10 cellular contexts compared by ENCODE assay signal in genomic region chr2:3594493-3595281, GRCh38. TPM values are rescaled to one million over a fixed set of nuclear protein-coding genes. Genes with fewer than 3 reads are reported as not detected.
DNase-seq lines count a peak whose midpoint lies in the region; ATAC-seq and TF ChIP-seq lines count a peak whose summit lies in the region.
"Had no signal": no experiment of that assay in that cellular context is flagged by ENCODE, and none has a peak within 500 bp of the region (broad histone marks: within the 10 kb centered on the region; RNA-seq: fewer than 3 reads in every experiment).

COLEC11 (plus strand) TSS chr2:3595112; CDS start chr2:3604341, 9,229 bp downstream.

- no peak for TF ChIP-seq POLR2A in esophagus muscularis mucosa (IDR thresholded peaks at IDR 0.05; ENCODE audit: low read depth)

- peaks cover 19% of the 10 kb centered on the region for H3K4me1 Mint-ChIP-seq in activated T-cell treated with anti-CD3 and anti-CD28 coated beads, Interleukin-2, amount 50 U/mL, for 24 hours (ENCODE audit: low read depth)
- H3K4me1 Mint-ChIP-seq in Calu3 (ENCODE audit: low read depth, unreplicated experiment), result no peaks in the 10 kb centered on the region
- H3K4me1 Mint-ChIP-seq in activated T-helper 1 cell treated with anti-CD3 and anti-CD28 coated beads, Interleukin-12 subunit alpha, Interleukin-12 subunit beta, Interleukin-2, Interleukin-4 antibody, amounts not matched to agents 30 ng/mL and 10 ng/mL and 1 ng/mL, durations not matched to agents 14 hours and 24 hours and 36 hours (ENCODE audit: low read depth), result peaks cover 30% of the 10 kb centered on the region

- no peak within 1 kb of the TSS for H3K4me3 Mint-ChIP-seq in activated T-cell treated with anti-CD3 and anti-CD28 coated beads, Interleukin-2, amount 50 U/mL, for 24 hours
- H3K4me3 Mint-ChIP-seq in Calu3 (ENCODE audit: low read depth, unreplicated experiment), result no peak within 1 kb of the TSS
- no peak within 1 kb of the TSS for H3K4me3 Mint-ChIP-seq in activated T-helper 1 cell treated with anti-CD3 and anti-CD28 coated beads, Interleukin-12 subunit alpha, Interleukin-12 subunit beta, Interleukin-2, Interleukin-4 antibody, amounts not matched to agents 30 ng/mL and 10 ng/mL and 1 ng/mL, durations not matched to agents 14 hours and 24 hours and 36 hours

- H3K9me3 ChIP-seq in esophagus muscularis mucosa, result no peaks in the 10 kb centered on the region

- ATAC-seq in GM19324 (IDR thresholded peaks at IDR 0.05; ENCODE audit: low FRiP score, unreplicated experiment), result no peak

- peak within 1 kb of the TSS; percentile 4 for H3K27ac Mint-ChIP-seq in activated T-cell treated with anti-CD3 and anti-CD28 coated beads, Interleukin-2, amount 50 U/mL, for 24 hours
- H3K27ac Mint-ChIP-seq in Calu3 (ENCODE audit: unreplicated experiment), result no peak within 1 kb of the TSS
- no peak within 1 kb of the TSS for H3K27ac Mint-ChIP-seq in activated T-helper 1 cell treated with anti-CD3 and anti-CD28 coated beads, Interleukin-12 subunit alpha, Interleukin-12 subunit beta, Interleukin-2, Interleukin-4 antibody, amounts not matched to agents 30 ng/mL and 10 ng/mL and 1 ng/mL, durations not matched to agents 14 hours and 24 hours and 36 hours

- no peak for DNase-seq in activated T-cell treated with anti-CD3 and anti-CD28 coated beads, Interleukin-2, amount 50 U/mL, for 24 hours
- no peak for DNase-seq in activated T-cell treated with anti-CD3 and anti-CD28 coated beads, Interleukin-2, amount 50 U/mL, for 48 hours
- no peak for DNase-seq in esophagus muscularis mucosa (ENCODE audit: extremely low spot score)
- DNase-seq in mesenteric fat pad (ENCODE audit: low spot score), result peak; percentile 90
- peak; percentile 52 for DNase-seq in ureter (ENCODE audit: low spot score)
- no peak for DNase-seq in Calu3
- DNase-seq in activated T-helper 1 cell treated with anti-CD3 and anti-CD28 coated beads, Interleukin-12 subunit alpha, Interleukin-12 subunit beta, Interleukin-2, Interleukin-4 antibody, amounts not matched to agents 30 ng/mL and 10 ng/mL and 1 ng/mL, durations not matched to agents 14 hours and 24 hours and 36 hours (ENCODE audit: low spot score), result no peak
- DNase-seq: NCI-H446; stimulated activated CD4-positive, alpha-beta T cell treated with anti-CD3 and anti-CD28 coated beads, Interleukin-2, amount 100 ng/mL, for 24 hours had no signal

- no peak for TF ChIP-seq EP300 in esophagus muscularis mucosa (IDR thresholded peaks at IDR 0.05)

- no TSS peak for BruUV-seq in Calu3 (replicated peaks; lab: Mats Ljungman, UMichigan)

- H3K27me3 ChIP-seq in esophagus muscularis mucosa, result no peaks in the 10 kb centered on the region

- WGBS in esophagus muscularis mucosa, result 49% methylated on average over 22 of the region's 40 CpGs

- CTCF ChIA-PET in Calu3 (lab: Charles Lee), result no interaction called here

- peak within 1 kb of the TSS; percentile 20 to 43 (median 35) for H3K4me3 ChIP-seq in esophagus muscularis mucosa

- peaks cover 9 to 12% (median 10%) of the 10 kb centered on the region in 4 donors for H3K4me1 ChIP-seq in esophagus muscularis mucosa

- H3K36me3 ChIP-seq in esophagus muscularis mucosa, result no peaks in the 10 kb centered on the region

- H3K27me3 Mint-ChIP-seq in activated T-cell treated with anti-CD3 and anti-CD28 coated beads, Interleukin-2, amount 50 U/mL, for 24 hours, result peaks cover 3% of the 10 kb centered on the region
- H3K27me3 Mint-ChIP-seq in Calu3 (ENCODE audit: unreplicated experiment), result peaks cover 24% of the 10 kb centered on the region
- H3K27me3 Mint-ChIP-seq in activated T-helper 1 cell treated with anti-CD3 and anti-CD28 coated beads, Interleukin-12 subunit alpha, Interleukin-12 subunit beta, Interleukin-2, Interleukin-4 antibody, amounts not matched to agents 30 ng/mL and 10 ng/mL and 1 ng/mL, durations not matched to agents 14 hours and 24 hours and 36 hours (ENCODE audit: insufficient read depth), result peaks cover 12% of the 10 kb centered on the region

- peaks cover 5% of the 10 kb centered on the region for H3K36me3 Mint-ChIP-seq in activated T-cell treated with anti-CD3 and anti-CD28 coated beads, Interleukin-2, amount 50 U/mL, for 24 hours (ENCODE audit: low read depth)
- H3K36me3 Mint-ChIP-seq in Calu3 (ENCODE audit: insufficient read depth, unreplicated experiment), result no peaks in the 10 kb centered on the region
- no peaks in the 10 kb centered on the region for H3K36me3 Mint-ChIP-seq in activated T-helper 1 cell treated with anti-CD3 and anti-CD28 coated beads, Interleukin-12 subunit alpha, Interleukin-12 subunit beta, Interleukin-2, Interleukin-4 antibody, amounts not matched to agents 30 ng/mL and 10 ng/mL and 1 ng/mL, durations not matched to agents 14 hours and 24 hours and 36 hours (ENCODE audit: low read depth)

- intact Hi-C loops in esophagus muscularis mucosa (cut with DNase I) (no loop called here), Calu3 (cut with micrococcal nuclease; ENCODE audit: unreplicated experiment) (no loop called here)
- intact Hi-C loops in activated T-helper 1 cell treated with anti-CD3 and anti-CD28 coated beads, Interleukin-12 subunit alpha, Interleukin-12 subunit beta, Interleukin-2, Interleukin-4 antibody, amounts not matched to agents 30 ng/mL and 10 ng/mL and 1 ng/mL, durations not matched to agents 14 hours and 24 hours and 36 hours (cut with micrococcal nuclease), result no loop called here

- peak within 1 kb of the TSS in 1 of 4 donors; percentile 28 for H3K27ac ChIP-seq in esophagus muscularis mucosa (replicated peaks in 1 of 4)

- no peaks in the 10 kb centered on the region for H3K9me3 Mint-ChIP-seq in activated T-cell treated with anti-CD3 and anti-CD28 coated beads, Interleukin-2, amount 50 U/mL, for 24 hours
- no peaks in the 10 kb centered on the region for H3K9me3 Mint-ChIP-seq in Calu3 (ENCODE audit: low read depth, unreplicated experiment)
- H3K9me3 Mint-ChIP-seq in activated T-helper 1 cell treated with anti-CD3 and anti-CD28 coated beads, Interleukin-12 subunit alpha, Interleukin-12 subunit beta, Interleukin-2, Interleukin-4 antibody, amounts not matched to agents 30 ng/mL and 10 ng/mL and 1 ng/mL, durations not matched to agents 14 hours and 24 hours and 36 hours, result no peaks in the 10 kb centered on the region

- peak in 2 of 3 experiments; percentile 8 to 32 for TF ChIP-seq CTCF in esophagus muscularis mucosa (IDR thresholded peaks at IDR 0.05)
- no peak for TF ChIP-seq CTCF in Calu3 (IDR thresholded peaks at IDR 0.05; ENCODE audit: unreplicated experiment)

RNA-seq across cellular contexts. Expression of gene COLEC11, which starts in this region (rescaled TPM):
- total RNA-seq in esophagus muscularis mucosa (10 to 100 TPM in 1 of 4 donors, 1 to 10 TPM in 3; 2.1 to 19.1 (median 6.6) TPM), mesenteric fat pad (5.5 TPM), ureter (2.4 TPM), Calu3 (2022) (not detected in 2 replicates)
- total RNA-seq in activated T-helper 1 cell treated with anti-CD3 and anti-CD28 coated beads, Interleukin-12 subunit alpha, Interleukin-12 subunit beta, Interleukin-2, Interleukin-4 antibody, amounts not matched to agents 30 ng/mL and 10 ng/mL and 1 ng/mL, durations not matched to agents 14 hours and 24 hours and 36 hours, result not detected in 2 replicates

Comparison
In these comparisons a context has a peak if more than half of its experiments do, and no peak if none do; other contexts are left out.
1. DNase-seq: peak in mesenteric fat pad (single experiment) and ureter (single experiment); none in activated T-cell treated with anti-CD3 and anti-CD28 coated beads, Interleukin-2, amount 50 U/mL, for 24 hours (single experiment), activated T-cell treated with anti-CD3 and anti-CD28 coated beads, Interleukin-2, amount 50 U/mL, for 48 hours (0 of 2), esophagus muscularis mucosa (single experiment), Calu3 (single experiment) and activated T-helper 1 cell treated with anti-CD3 and anti-CD28 coated beads, Interleukin-12 subunit alpha, Interleukin-12 subunit beta, Interleukin-2, Interleukin-4 antibody, amounts not matched to agents 30 ng/mL and 10 ng/mL and 1 ng/mL, durations not matched to agents 14 hours and 24 hours and 36 hours (single experiment).